Comparison of ENCODE assay signal across 20 cellular contexts in genomic region chr2:220708366-220708765, GRCh38.
DNase-seq lines count a peak whose midpoint lies in the region; ATAC-seq, FAIRE-seq and TF ChIP-seq lines count a peak whose summit lies in the region.
"Had no signal": no experiment of that assay in that cellular context is flagged by ENCODE, and none has a peak within 500 bp of the region (broad histone marks: within the 10 kb centered on the region; RNA-seq: fewer than 3 reads in every experiment).

No MANE protein-coding gene starts in this region.

- no peak overlapping the region for H2AFZ ChIP-seq in GM12878 (ENCODE audit: control insufficient read depth, low read depth, low read length)

- no peak for TF ChIP-seq POLR2A in GM12878 (IDR thresholded peaks at IDR 0.05; ENCODE audit: low read depth, low read length)

- FAIRE-seq in GM12878 (lab: Jason Lieb, UNC), result peak; percentile 38
- FAIRE-seq: H1 had no signal

- 5% methylated on average over 3 of the region's 3 CpGs for WGBS in GM12878 (ENCODE audit: insufficient coverage, insufficient replicate concordance, low lambda C conversion rate, missing lambda C conversion rate)

- POLR2A ChIA-PET in GM12878 (lab: Charles Lee), result no interaction called here

- H3K4me3 ChIP-seq in AG10803 (ENCODE audit: low read length) (no peak overlapping the region), GM12878 (no peak overlapping the region), ascending aorta (no peak overlapping the region)
- H3K4me3 ChIP-seq: adrenal gland, psoas muscle had no signal

- H3K4me2 ChIP-seq in GM12878 (ENCODE audit: control insufficient read depth, insufficient read depth), result no peak overlapping the region

- H3K27ac ChIP-seq in GM12878 (ENCODE audit: control insufficient read depth, insufficient read depth) (no peak overlapping the region), ascending aorta (no peak overlapping the region)
- H3K27ac ChIP-seq: adrenal gland, psoas muscle had no signal

- SMC1A ChIA-PET in GM12878 (lab: Charles Lee; ENCODE audit: uncharacterized antibody, unreplicated experiment), result interaction anchor here (1.0 kb wide), 1 partner anchor 47 kb away, joined by 3 read pairs; no protein-coding TSS in a partner anchor

- ATAC-seq in GM12878, result no peak
- ATAC-seq in HG02852 (IDR thresholded peaks at IDR 0.05; ENCODE audit: unreplicated experiment), result no peak
- ATAC-seq: psoas muscle, T-cell had no signal

- H3K9ac ChIP-seq in GM12878 (ENCODE audit: control insufficient read depth, insufficient read depth, low read length), result no peak overlapping the region

- H3K27me3 Mint-ChIP-seq in HFFc6 (ENCODE audit: insufficient read depth), result no peaks in the 10 kb centered on the region; the same call in 1 of the 2 replicates

- H3K27me3 ChIP-seq in GM12878 (replicated peaks in 1 of 2; ENCODE audit: control insufficient read depth in 2 of 2, insufficient read depth in 2 of 2, low read length in 1 of 2) (no peaks in the 10 kb centered on the region), ascending aorta (no peaks in the 10 kb centered on the region)
- H3K27me3 ChIP-seq: adrenal gland had no signal

- no peaks in the 10 kb centered on the region for H4K20me1 ChIP-seq in GM12878 (ENCODE audit: control insufficient read depth, insufficient read depth)

- H3K9me3 Mint-ChIP-seq in HFFc6, result no peaks in the 10 kb centered on the region

- CTCF ChIA-PET in GM12878 (lab: Yijun Ruan, JAX), result no interaction called here

- H3K36me3 Mint-ChIP-seq in HFFc6 (ENCODE audit: low read depth), result peaks cover 5% of the 10 kb centered on the region; the same call in 1 of the 2 replicates
- H3K36me3 Mint-ChIP-seq: T-cell had no signal

- TF ChIP-seq CTCF in AG10803 (conservative IDR thresholded peaks at IDR 0.05; ENCODE audit: low read length) (no peak), HFFc6 (IDR thresholded peaks at IDR 0.05) (no peak), GM12878 (IDR thresholded peaks at IDR 0.05 in 2 of 3, conservative IDR thresholded peaks at IDR 0.05 in 1 of 3; ENCODE audit: control insufficient read depth in 2 of 3, extremely low read depth in 1 of 3, insufficient read depth in 1 of 3, low read depth in 3 of 3, low read length in 3 of 3) (no peak), ascending aorta (IDR thresholded peaks at IDR 0.05) (no peak)

- no peaks in the 10 kb centered on the region for H3K4me1 ChIP-seq in GM12878 (ENCODE audit: control insufficient read depth, insufficient read depth, low read length)
- H3K4me1 ChIP-seq in ascending aorta, result no peaks in the 10 kb centered on the region
- H3K4me1 ChIP-seq: adrenal gland, psoas muscle had no signal

- TF ChIP-seq RAD21 in GM12878 (IDR thresholded peaks at IDR 0.05; ENCODE audit: insufficient read depth, low read depth, low read length), result no peak

- no peaks in the 10 kb centered on the region for H3K79me2 ChIP-seq in GM12878 (ENCODE audit: control insufficient read depth, insufficient read depth, low read length)

- H3K9me3 ChIP-seq in GM12878 (replicated peaks; ENCODE audit: control insufficient read depth, insufficient read depth, low read length) (no peaks in the 10 kb centered on the region), ascending aorta (no peaks in the 10 kb centered on the region)
- H3K9me3 ChIP-seq: adrenal gland, psoas muscle had no signal

- H3K36me3 ChIP-seq in GM12878 (ENCODE audit: control insufficient read depth in 2 of 2, insufficient read depth in 2 of 2, low read length in 1 of 2) (no peaks in the 10 kb centered on the region), ascending aorta (no peaks in the 10 kb centered on the region)
- H3K36me3 ChIP-seq: adrenal gland had no signal

- in situ Hi-C loops in GM12878 (cut with MboI), result no loop called here

- RAD21 ChIA-PET in GM12878 (lab: Charles Lee; ENCODE audit: unreplicated experiment), result no interaction called here

- H3K4me3 Mint-ChIP-seq in HFFc6, result no peak overlapping the region
- H3K4me3 Mint-ChIP-seq: neural crest cell, T-cell had no signal

- no peak for TF ChIP-seq EP300 in GM12878 (IDR thresholded peaks at IDR 0.05; ENCODE audit: borderline replicate concordance in 1 of 2, control insufficient read depth in 1 of 2, low read depth in 2 of 2, low read length in 2 of 2)

- no peak overlapping the region for H3K27ac Mint-ChIP-seq in HFFc6
- H3K27ac Mint-ChIP-seq: T-cell had no signal

- H3K4me1 Mint-ChIP-seq in HFFc6 (ENCODE audit: low read depth), result peaks cover 35% of the 10 kb centered on the region
- H3K4me1 Mint-ChIP-seq: T-cell had no signal

- DNase-seq in AG10803 (ENCODE audit: low read depth), result peak; percentile 32
- peak; percentile 54 for DNase-seq in HFFc6
- DNase-seq in GM12878 (ENCODE audit: low read depth, low spot score), result no peak
- peak; percentile 49 for DNase-seq in iris pigment epithelial cell (ENCODE audit: low read depth)
- no peak for DNase-seq in stimulated activated CD8-positive, alpha-beta memory T cell treated with anti-CD3 and anti-CD28 coated beads, Interleukin-4, amount 100 ng/mL, for 48 hours
- no peak for DNase-seq in mucosa of gallbladder (ENCODE audit: low spot score)
- DNase-seq in ascending aorta (ENCODE audit: low spot score in 2 of 2), result no peak
- DNase-seq: activated effector memory CD4-positive, alpha-beta T cell treated with anti-CD3 and anti-CD28 coated beads, Interleukin-2, amount 50 U/mL, for 16 hours; adrenal gland; hypothalamus; kidney glomerular epithelial cell; NCI-H774; OCI-M1; psoas muscle; SHP77; substantia nigra; T-cell had no signal

- BruUV-seq in GM12878 (replicated peaks; lab: Mats Ljungman, UMichigan), result no TSS peak

- intact Hi-C loops in GM12878 (cut with micrococcal nuclease; ENCODE audit: unreplicated experiment) (no loop called here), ascending aorta (cut with DNase I) (no loop called here)

TF ChIP-seq in GM12878, 131 proteins besides CTCF, POLR2A, EP300 and RAD21:
- TF ChIP-seq NBN (IDR thresholded peaks at IDR 0.05) (no peak), E4F1 (IDR thresholded peaks at IDR 0.05; ENCODE audit: borderline replicate concordance, partially characterized antibody) (no peak), GABPA (IDR thresholded peaks at IDR 0.05; ENCODE audit: low read depth) (no peak), SIN3A (IDR thresholded peaks at IDR 0.05; ENCODE audit: low read depth, low read length) (no peak), CBX3 (IDR thresholded peaks at IDR 0.05; ENCODE audit: borderline replicate concordance, low read depth) (no peak)

Comparison
In these comparisons a context has a peak if more than half of its experiments do, and no peak if none do; other contexts are left out.
1. DNase-seq: peak in AG10803 (single experiment), HFFc6 (single experiment) and iris pigment epithelial cell (single experiment); none in GM12878 (single experiment), stimulated activated CD8-positive, alpha-beta memory T cell treated with anti-CD3 and anti-CD28 coated beads, Interleukin-4, amount 100 ng/mL, for 48 hours (single experiment), mucosa of gallbladder (single experiment) and ascending aorta (0 of 2).